ENCODE assay signal across 9 cellular contexts in genomic region chr4:153785830-153786721, GRCh38.
DNase-seq lines count a peak whose midpoint lies in the region; ATAC-seq, FAIRE-seq and TF ChIP-seq lines count a peak whose summit lies in the region.
"Had no signal": no experiment of that assay in that cellular context is flagged by ENCODE, and none has a peak within 500 bp of the region (broad histone marks: within the 10 kb centered on the region; RNA-seq: fewer than 3 reads in every experiment).

No MANE protein-coding gene starts in this region.

- ATAC-seq in HG03139 (IDR thresholded peaks at IDR 0.05; ENCODE audit: unreplicated experiment): no peak

- FAIRE-seq in endometrium (lab: Jason Lieb, UNC): peak; percentile 70

- peak; percentile 58 for TF ChIP-seq CTCF in retinal pigment epithelial cell (conservative IDR thresholded peaks at IDR 0.05; ENCODE audit: low read depth, low read length)

- no peak overlapping the region for H3K4me3 ChIP-seq in retinal pigment epithelial cell (ENCODE audit: low read length)
- H3K4me3 ChIP-seq: BLaER1 treated with 17β-estradiol and CSF1 and Interleukin-3, amounts not matched to agents 10 nM and 100 nM had no signal

- DNase-seq in NCI-H2171 treated with DMSO at 0.1 percent for 48 hours (lab: John Stamatoyannopoulos, UW): peak; percentile 10
- DNase-seq in NCI-H2171 (lab: John Stamatoyannopoulos, UW): no peak
- peak; percentile 49 for DNase-seq in NCI-H82 (lab: John Stamatoyannopoulos, UW)
- DNase-seq in retinal pigment epithelial cell (ENCODE audit: low read depth): no peak
- DNase-seq in AG08396 (ENCODE audit: low spot score): no peak
- no peak for DNase-seq in putamen (ENCODE audit: low spot score)

Comparison
In these comparisons a context has a peak if more than half of its experiments do, and no peak if none do; other contexts are left out.
1. DNase-seq: peak in NCI-H2171 treated with DMSO at 0.1 percent for 48 hours (single experiment) and NCI-H82 (single experiment); none in NCI-H2171 (single experiment), retinal pigment epithelial cell (single experiment), AG08396 (single experiment) and putamen (single experiment).